ENCODE assay signal across 17 cellular contexts in genomic region chr19:710767-711166, GRCh38. TPM values are rescaled to one million over a fixed set of nuclear protein-coding genes. Genes with fewer than 3 reads are reported as not detected.
DNase-seq lines count a peak whose midpoint lies in the region; ATAC-seq and TF ChIP-seq lines count a peak whose summit lies in the region.
"Had no signal": no experiment of that assay in that cellular context is flagged by ENCODE, and none has a peak within 500 bp of the region (broad histone marks: within the 10 kb centered on the region; RNA-seq: fewer than 3 reads in every experiment).

No MANE protein-coding gene starts in this region.

- H3K27ac Mint-ChIP-seq in activated naive CD8-positive, alpha-beta T cell: no peak overlapping the region
- H3K27ac Mint-ChIP-seq in activated naive CD8-positive, alpha-beta T cell treated with anti-CD3 and anti-CD28 coated beads for 36 hours: no peak overlapping the region
- H3K27ac Mint-ChIP-seq: effector memory CD8-positive, alpha-beta T cell had no signal

- H3K23ac ChIP-seq in neuronal stem cell (ENCODE audit: low read depth, low read length, poor library complexity): peak overlapping the region; percentile 44

- H3K14ac ChIP-seq in neuronal stem cell (ENCODE audit: low read length): no peak overlapping the region

- intact Hi-C loops in esophagus squamous epithelium (cut with DNase I) (no loop called here), upper lobe of right lung (cut with DNase I) (no loop called here)

- H3K36me3 ChIP-seq in esophagus squamous epithelium (no peaks in the 10 kb centered on the region), neuronal stem cell (replicated peaks in 1 of 2; ENCODE audit: control insufficient read depth in 2 of 2, insufficient read depth in 2 of 2, low read length in 2 of 2) (peaks cover 2 to 7% of the 10 kb centered on the region in 2 donors), upper lobe of right lung (no peaks in the 10 kb centered on the region)
- H3K36me3 ChIP-seq: thoracic aorta had no signal

- H3K27ac ChIP-seq in esophagus squamous epithelium (peak overlapping the region; percentile 57 to 92 (median 82)), neuronal stem cell (replicated peaks; ENCODE audit: low read length) (no peak overlapping the region), upper lobe of right lung (peak overlapping the region; percentile 76)
- H3K27ac ChIP-seq: thoracic aorta had no signal

- in situ Hi-C loops in GM13976 (cut with MboI; ENCODE audit: low sequenced_read_pairs, unreplicated experiment): no loop called here

- peaks cover 13% of the 10 kb centered on the region for H3K27me3 Mint-ChIP-seq in activated naive CD8-positive, alpha-beta T cell
- H3K27me3 Mint-ChIP-seq in activated naive CD8-positive, alpha-beta T cell treated with anti-CD3 and anti-CD28 coated beads for 36 hours: peaks cover 54% of the 10 kb centered on the region

- H2BK15ac ChIP-seq in neuronal stem cell (ENCODE audit: low read length): no peak overlapping the region

- TF ChIP-seq CTCF in esophagus squamous epithelium (IDR thresholded peaks at IDR 0.05) (no peak), upper lobe of right lung (IDR thresholded peaks at IDR 0.05) (no peak), GM13976 (IDR thresholded peaks at IDR 0.05; ENCODE audit: borderline replicate concordance, control extremely low read depth, extremely low read depth, insufficient read depth, missing control alignments) (no peak)

- no peak overlapping the region for H3K9ac ChIP-seq in neuronal stem cell (ENCODE audit: low read depth, low read length, poor library complexity)

- TF ChIP-seq POLR2A in esophagus squamous epithelium (IDR thresholded peaks at IDR 0.05): no peak

- H3K4ac ChIP-seq in neuronal stem cell (ENCODE audit: low read length): no peak overlapping the region

- H3K36me3 Mint-ChIP-seq in activated naive CD8-positive, alpha-beta T cell: no peaks in the 10 kb centered on the region
- H3K36me3 Mint-ChIP-seq in activated naive CD8-positive, alpha-beta T cell treated with anti-CD3 and anti-CD28 coated beads for 36 hours: peaks cover 3% of the 10 kb centered on the region

- H3K18ac ChIP-seq in neuronal stem cell (ENCODE audit: low read length): peak overlapping the region; percentile 53

- H4K8ac ChIP-seq in neuronal stem cell (ENCODE audit: low read depth, low read length): no peak overlapping the region

- no peak overlapping the region for H2BK12ac ChIP-seq in neuronal stem cell (ENCODE audit: low read length)

- no peak overlapping the region for H3K4me2 ChIP-seq in neuronal stem cell (ENCODE audit: insufficient read depth, low read length, poor library complexity, severe bottlenecking)

- H4K91ac ChIP-seq in neuronal stem cell (ENCODE audit: low read depth, low read length, poor library complexity): no peak overlapping the region

- H3K9me3 Mint-ChIP-seq in activated naive CD8-positive, alpha-beta T cell (ENCODE audit: low read depth): peaks cover 4% of the 10 kb centered on the region
- H3K9me3 Mint-ChIP-seq in activated naive CD8-positive, alpha-beta T cell treated with anti-CD3 and anti-CD28 coated beads for 36 hours: peaks cover 6% of the 10 kb centered on the region

- peaks cover 16 to 40% (median 20%) of the 10 kb centered on the region in 3 donors for H3K4me1 ChIP-seq in esophagus squamous epithelium
- peaks cover 3 to 6% of the 10 kb centered on the region in 2 donors for H3K4me1 ChIP-seq in neuronal stem cell (ENCODE audit: control insufficient read depth in 2 of 2, insufficient read depth in 1 of 2, low read depth in 1 of 2, low read length in 2 of 2)
- no peaks in the 10 kb centered on the region for H3K4me1 ChIP-seq in upper lobe of right lung

- H3K4me1 Mint-ChIP-seq in activated naive CD8-positive, alpha-beta T cell (ENCODE audit: low read depth): peaks cover 2% of the 10 kb centered on the region
- no peaks in the 10 kb centered on the region for H3K4me1 Mint-ChIP-seq in activated naive CD8-positive, alpha-beta T cell treated with anti-CD3 and anti-CD28 coated beads for 36 hours

- H3K4me3 Mint-ChIP-seq in activated naive CD8-positive, alpha-beta T cell: peak overlapping the region; percentile 20
- no peak overlapping the region for H3K4me3 Mint-ChIP-seq in activated naive CD8-positive, alpha-beta T cell treated with anti-CD3 and anti-CD28 coated beads for 36 hours
- H3K4me3 Mint-ChIP-seq: effector memory CD8-positive, alpha-beta T cell had no signal

- peaks cover 0 to 9% (median 0%) of the 10 kb centered on the region in 3 donors for H3K9me3 ChIP-seq in esophagus squamous epithelium
- H3K9me3 ChIP-seq in neuronal stem cell (replicated peaks in 1 of 2; ENCODE audit: control insufficient read depth in 2 of 2, insufficient read depth in 1 of 2, low read depth in 1 of 2, low read length in 2 of 2): peaks cover 6 to 10% of the 10 kb centered on the region in 2 donors
- H3K9me3 ChIP-seq in upper lobe of right lung: no peaks in the 10 kb centered on the region
- H3K9me3 ChIP-seq: thoracic aorta had no signal

- peaks cover 27% of the 10 kb centered on the region for H3K79me1 ChIP-seq in neuronal stem cell (ENCODE audit: low read depth, low read length)

- WGBS in esophagus squamous epithelium, 2 donors: 55 to 60% methylated on average over 1 to 5 of the region's 21 CpGs
- WGBS in neuronal stem cell (ENCODE audit: extremely low coverage in 2 of 2, insufficient read length in 2 of 2, insufficient replicate concordance in 1 of 2), 2 donors: no CpG with 5 or more reads among the region's 21 CpGs

- H2AFZ ChIP-seq in neuronal stem cell (ENCODE audit: low read length): no peak overlapping the region

- H3K27me3 ChIP-seq in esophagus squamous epithelium (peaks cover 0 to 33% (median 0%) of the 10 kb centered on the region in 4 donors), neuronal stem cell (ENCODE audit: control insufficient read depth in 3 of 3, insufficient read depth in 3 of 3, low read depth in 1 of 3, low read length in 3 of 3) (no peaks in the 10 kb centered on the region), upper lobe of right lung (peaks cover 20% of the 10 kb centered on the region)

- DNase-seq in activated naive CD8-positive, alpha-beta T cell treated with anti-CD3 and anti-CD28 coated beads for 36 hours: no peak
- no peak for DNase-seq in esophagus squamous epithelium (lab: John Stamatoyannopoulos, UW)
- no peak for DNase-seq in neuronal stem cell (ENCODE audit: low spot score)
- no peak for DNase-seq in upper lobe of right lung
- no peak for DNase-seq in GM13976 (ENCODE audit: low spot score)
- DNase-seq in foreskin melanocyte: no peak
- DNase-seq: effector memory CD8-positive, alpha-beta T cell; T1000 had no signal

- peak overlapping the region in 3 of 4 donors; percentile 52 to 89 (median 71) for H3K4me3 ChIP-seq in esophagus squamous epithelium
- no peak overlapping the region for H3K4me3 ChIP-seq in neuronal stem cell (ENCODE audit: low read length in 2 of 2)
- H3K4me3 ChIP-seq in upper lobe of right lung: peak overlapping the region; percentile 56

- H2BK5ac ChIP-seq in neuronal stem cell (ENCODE audit: low read length): no peak overlapping the region

- peak overlapping the region; percentile 10 for H2AK5ac ChIP-seq in neuronal stem cell (ENCODE audit: low read depth, low read length)

- no peak overlapping the region for H2BK120ac ChIP-seq in neuronal stem cell (ENCODE audit: low read depth, low read length)

- ATAC-seq in upper lobe of right lung (no peak), HG02588 (IDR thresholded peaks at IDR 0.05; ENCODE audit: unreplicated experiment) (no peak)
- ATAC-seq: effector memory CD8-positive, alpha-beta T cell; Panc1 had no signal

RNA-seq across cellular contexts. Expression of gene PALM, which starts 2.0 kb away (rescaled TPM):
- total RNA-seq in activated naive CD8-positive, alpha-beta T cell treated with anti-CD3 and anti-CD28 coated beads for 36 hours: not detected
- total RNA-seq in esophagus squamous epithelium: 10 to 100 TPM in 1 of 4 donors, 1 to 10 TPM in 3; 2.6 to 19.3 (median 6.5) TPM
- polyA plus RNA-seq in neuronal stem cell (2013, experiment 1 of 2): 66.5 TPM
- polyA plus RNA-seq in neuronal stem cell (2013, experiment 2 of 2): 68.9 TPM
- total RNA-seq in upper lobe of right lung: 56.9 TPM

RNA-seq across cellular contexts. Expression of gene PRSS57, which starts 15.5 kb away (rescaled TPM):
- not detected for total RNA-seq in activated naive CD8-positive, alpha-beta T cell treated with anti-CD3 and anti-CD28 coated beads for 36 hours
- not detected for total RNA-seq in esophagus squamous epithelium
- polyA plus RNA-seq in neuronal stem cell (2013, experiment 1 of 2): 0.03 TPM
- 0.06 TPM for polyA plus RNA-seq in neuronal stem cell (2013, experiment 2 of 2)
- not detected for total RNA-seq in upper lobe of right lung
- total RNA-seq: activated CD8-positive, alpha-beta memory T cell treated with anti-CD3 and anti-CD28 coated beads for 36 hours; glomerular endothelial cell; lung microvascular endothelial cell; MCF 10A; thoracic aorta had no signal

RNA-seq across cellular contexts. Expression of gene FSTL3, which starts 34.6 kb away (rescaled TPM):
- total RNA-seq in activated naive CD8-positive, alpha-beta T cell treated with anti-CD3 and anti-CD28 coated beads for 36 hours: 1 to 10 TPM; 6.2 to 6.5 TPM
- total RNA-seq in esophagus squamous epithelium: 10 to 100 TPM in 3 of 4 donors, 1 to 10 TPM in 1; 4.4 to 43.3 (median 17.7) TPM
- polyA plus RNA-seq in neuronal stem cell (2013, experiment 1 of 2): 6.2 TPM
- 6.2 TPM for polyA plus RNA-seq in neuronal stem cell (2013, experiment 2 of 2)
- 114 TPM for total RNA-seq in upper lobe of right lung

RNA-seq across cellular contexts. Expression of gene MISP, which starts 40.1 kb away (rescaled TPM):
- under 1 TPM in 1 of 2 experiments, not detected in 1; 0.10 TPM for total RNA-seq in activated naive CD8-positive, alpha-beta T cell treated with anti-CD3 and anti-CD28 coated beads for 36 hours
- total RNA-seq in esophagus squamous epithelium: 1 to 10 TPM in 2 of 4 donors, under 1 TPM in 1, not detected in 1; 0.11 to 1.3 (median 1.0) TPM
- 0.11 TPM for polyA plus RNA-seq in neuronal stem cell (2013, experiment 1 of 2)
- polyA plus RNA-seq in neuronal stem cell (2013, experiment 2 of 2): 0.07 TPM
- 15.9 TPM for total RNA-seq in upper lobe of right lung
- total RNA-seq: activated CD8-positive, alpha-beta memory T cell treated with anti-CD3 and anti-CD28 coated beads for 36 hours; pulmonary artery endothelial cell had no signal

RNA-seq across cellular contexts. Expression of gene RNF126, which starts 47.8 kb away (rescaled TPM):
- total RNA-seq in activated naive CD8-positive, alpha-beta T cell treated with anti-CD3 and anti-CD28 coated beads for 36 hours: 100 to 1,000 TPM; 106 to 108 TPM
- total RNA-seq in esophagus squamous epithelium (100 to 1,000 TPM in 2 of 4 donors, 10 to 100 TPM in 2; 82.1 to 118 (median 98.4) TPM), upper lobe of right lung (32.9 TPM)
- polyA plus RNA-seq in neuronal stem cell (2013, experiment 1 of 2): 59.4 TPM
- polyA plus RNA-seq in neuronal stem cell (2013, experiment 2 of 2): 57.6 TPM

Comparison
In these comparisons a context has a peak if more than half of its experiments do, and no peak if none do; other contexts are left out.
1. H3K4me3 ChIP-seq: peak in esophagus squamous epithelium (3 of 4) and upper lobe of right lung (single experiment); none in neuronal stem cell (0 of 2).